In genomic region chr5:88882321-88883038, GRCh38 we compare ENCODE assay signal across 8 cellular contexts. TPM values are rescaled to one million over a fixed set of nuclear protein-coding genes. Genes with fewer than 3 reads are reported as not detected.
DNase-seq lines count a peak whose midpoint lies in the region; ATAC-seq and FAIRE-seq lines count a peak whose summit lies in the region.

No MANE protein-coding gene starts in this region.

- H3K36me3 ChIP-seq in iPS-15b (ENCODE audit: control insufficient read depth, insufficient read depth, low read length), result no peaks in the 10 kb centered on the region
- H3K36me3 ChIP-seq in small intestine (ENCODE audit: control insufficient read depth in 2 of 2, insufficient read depth in 2 of 2, low read length in 2 of 2), result no peaks in the 10 kb centered on the region

- peak overlapping the region in 1 of 2 donors; percentile 94 for H3K27ac ChIP-seq in small intestine (ENCODE audit: low read depth in 1 of 2, low read length in 1 of 2)

- peaks cover 29% of the 10 kb centered on the region for H3K4me1 Mint-ChIP-seq in stimulated activated naive CD8-positive, alpha-beta T cell treated with anti-CD3 and anti-CD28 coated beads, Interleukin-15, Interleukin-2, amounts not matched to agents 100 ng/mL and 50 ng/mL, for 24 hours (ENCODE audit: low read depth)
- peaks cover 23% of the 10 kb centered on the region for H3K4me1 Mint-ChIP-seq in activated naive CD8-positive, alpha-beta T cell (ENCODE audit: low read depth)

- H3K4me3 ChIP-seq in iPS-15b (ENCODE audit: low read depth, low read length), result peak overlapping the region; percentile 81
- peak overlapping the region; percentile 39 to 50 for H3K4me3 ChIP-seq in small intestine (ENCODE audit: low read depth in 1 of 2, low read length in 2 of 2)

- H3K4me1 ChIP-seq in iPS-15b (ENCODE audit: control insufficient read depth, insufficient read depth, low read length) (peaks cover 6% of the 10 kb centered on the region), small intestine (ENCODE audit: control insufficient read depth in 2 of 2, insufficient read depth in 1 of 2, low read depth in 1 of 2, low read length in 1 of 2) (no peaks in the 10 kb centered on the region)

- no peak for DNase-seq in stimulated activated naive CD8-positive, alpha-beta T cell treated with anti-CD3 and anti-CD28 coated beads, Interleukin-15, Interleukin-2, amounts not matched to agents 100 U/mL and 50 U/mL, for 24 hours
- DNase-seq in small intestine (no peak), SIG-M5 treated with dmso at 0.1 percent for 504 hours (lab: John Stamatoyannopoulos, UW; ENCODE audit: unreplicated experiment) (no peak)

- peaks cover 75% of the 10 kb centered on the region for H3K27me3 Mint-ChIP-seq in stimulated activated naive CD8-positive, alpha-beta T cell treated with anti-CD3 and anti-CD28 coated beads, Interleukin-15, Interleukin-2, amounts not matched to agents 100 ng/mL and 50 ng/mL, for 24 hours
- peaks cover 45% of the 10 kb centered on the region for H3K27me3 Mint-ChIP-seq in activated naive CD8-positive, alpha-beta T cell

- H3K9ac ChIP-seq in iPS-15b (ENCODE audit: low read depth, low read length), result no peak overlapping the region

- no peaks in the 10 kb centered on the region for H3K36me3 Mint-ChIP-seq in stimulated activated naive CD8-positive, alpha-beta T cell treated with anti-CD3 and anti-CD28 coated beads, Interleukin-15, Interleukin-2, amounts not matched to agents 100 ng/mL and 50 ng/mL, for 24 hours (ENCODE audit: low read depth)
- no peaks in the 10 kb centered on the region for H3K36me3 Mint-ChIP-seq in activated naive CD8-positive, alpha-beta T cell

- FAIRE-seq in small intestine (lab: Jason Lieb, UNC), result no peak

- WGBS in small intestine, 3 donors, result 4 to 5% (median 5%) methylated on average over 15 of the region's 15 CpGs

- H3K27me3 ChIP-seq in iPS-15b (ENCODE audit: control insufficient read depth, insufficient read depth, low read length) (peaks cover 59% of the 10 kb centered on the region), small intestine (ENCODE audit: control insufficient read depth in 2 of 2, insufficient read depth in 2 of 2, low read length in 2 of 2) (peaks cover 0 to 3% of the 10 kb centered on the region in 2 donors)

- H3K27ac Mint-ChIP-seq in stimulated activated naive CD8-positive, alpha-beta T cell treated with anti-CD3 and anti-CD28 coated beads, Interleukin-15, Interleukin-2, amounts not matched to agents 100 ng/mL and 50 ng/mL, for 24 hours, result peak overlapping the region; percentile 81
- no peak overlapping the region for H3K27ac Mint-ChIP-seq in activated naive CD8-positive, alpha-beta T cell

- peak overlapping the region; percentile 95 for H3K4me3 Mint-ChIP-seq in stimulated activated naive CD8-positive, alpha-beta T cell treated with anti-CD3 and anti-CD28 coated beads, Interleukin-15, Interleukin-2, amounts not matched to agents 100 ng/mL and 50 ng/mL, for 24 hours
- peak overlapping the region; percentile 82 for H3K4me3 Mint-ChIP-seq in activated naive CD8-positive, alpha-beta T cell

- no peaks in the 10 kb centered on the region for H3K9me3 ChIP-seq in iPS-15b (ENCODE audit: control insufficient read depth, insufficient read depth, low read length)
- H3K9me3 ChIP-seq in small intestine (ENCODE audit: control insufficient read depth, low read depth), result no peaks in the 10 kb centered on the region

- ATAC-seq in stimulated activated naive CD8-positive, alpha-beta T cell treated with anti-CD3 and anti-CD28 coated beads, Interleukin-15, Interleukin-2, amounts not matched to agents 100 U/mL and 50 U/mL, for 24 hours, result no peak
- ATAC-seq in HG02571 (IDR thresholded peaks at IDR 0.05; ENCODE audit: unreplicated experiment) (no peak), GM18870 (IDR thresholded peaks at IDR 0.05; ENCODE audit: unreplicated experiment) (no peak)

- no peaks in the 10 kb centered on the region for H3K9me3 Mint-ChIP-seq in stimulated activated naive CD8-positive, alpha-beta T cell treated with anti-CD3 and anti-CD28 coated beads, Interleukin-15, Interleukin-2, amounts not matched to agents 100 ng/mL and 50 ng/mL, for 24 hours
- no peaks in the 10 kb centered on the region for H3K9me3 Mint-ChIP-seq in activated naive CD8-positive, alpha-beta T cell (ENCODE audit: low read depth)

RNA-seq across cellular contexts. Expression of gene MEF2C, which starts 0.5 kb away (rescaled TPM):
- 1 to 10 TPM in 2 of 3 donors, under 1 TPM in 1; 0.89 to 7.2 (median 4.6) TPM for polyA plus RNA-seq in small intestine
